In genomic region chr21:9034491-9035200, GRCh38 we compare ENCODE assay signal across 7 cellular contexts.
A peak's percentile ranks its signal among the peaks of the same experiment; 100 is the strongest.
DNase-seq lines count a peak whose midpoint lies in the region; ATAC-seq, FAIRE-seq and TF ChIP-seq lines count a peak whose summit lies in the region.
"Not testable (repeated sequence)": the region's sequence is repeated elsewhere in the genome, so short reads cannot be mapped to it uniquely, and the experiment has no call there.

No MANE protein-coding gene starts in this region.

- H3K9me3 ChIP-seq in RWPE2 (ENCODE audit: severe bottlenecking); kidney (ENCODE audit: control insufficient read depth in 1 of 2, low read length in 2 of 2): not testable (repeated sequence)

- ATAC-seq in RWPE2 (ENCODE audit: low read depth); Right ventricle myocardium inferior: not testable (repeated sequence)

- H3K4me3 ChIP-seq in RWPE2 (ENCODE audit: severe bottlenecking); bronchial epithelial cell (ENCODE audit: low read depth, low read length); kidney (ENCODE audit: low read length in 2 of 2): not testable (repeated sequence)

- DNase-seq in RWPE2 (ENCODE audit: low spot score), result peak; percentile 56
- DNase-seq in activated CD8-positive, alpha-beta memory T cell treated with anti-CD3 and anti-CD28 coated beads for 24 hours, result peak; percentile 65
- DNase-seq in bronchial epithelial cell (ENCODE audit: low read depth), result not testable (repeated sequence)
- DNase-seq in Right ventricle myocardium inferior (ENCODE audit: missing footprints), result peak; percentile 56
- peak; percentile 39 for DNase-seq in kidney
- DNase-seq in mesenteric fat pad (ENCODE audit: low spot score), result peak; percentile 88
- peak; percentile 66 for DNase-seq in posterior vena cava (ENCODE audit: low spot score)

- H3K27ac ChIP-seq in RWPE2 (ENCODE audit: poor library complexity, severe bottlenecking); kidney (ENCODE audit: low read depth in 2 of 2, low read length in 2 of 2): not testable (repeated sequence)

- intact Hi-C loops in Right ventricle myocardium inferior (cut with DNase I); kidney (cut with DNase I); posterior vena cava (cut with DNase I): not testable (repeated sequence)

- H3K36me3 ChIP-seq in RWPE2 (ENCODE audit: low read depth); bronchial epithelial cell (ENCODE audit: control insufficient read depth, insufficient read depth, low read length); kidney (ENCODE audit: control insufficient read depth in 1 of 2, insufficient read depth in 2 of 2, low read length in 2 of 2): not testable (repeated sequence)

- peak; percentile 99 for FAIRE-seq in bronchial epithelial cell (lab: Jason Lieb, UNC)
- FAIRE-seq in kidney (lab: Jason Lieb, UNC), result not testable (repeated sequence)

- H3K4me1 ChIP-seq in RWPE2 (ENCODE audit: insufficient read depth, poor library complexity, severe bottlenecking); kidney (ENCODE audit: control insufficient read depth in 1 of 2, insufficient read depth in 1 of 2, low read depth in 1 of 2, low read length in 2 of 2): not testable (repeated sequence)

- not testable (repeated sequence) for H3K27me3 ChIP-seq in RWPE2 (ENCODE audit: insufficient read depth, poor library complexity, severe bottlenecking); bronchial epithelial cell (ENCODE audit: control insufficient read depth, insufficient read depth, low read length)

- H3K9ac ChIP-seq in kidney (ENCODE audit: low read length in 2 of 2), result not testable (repeated sequence)

- TF ChIP-seq CTCF in RWPE2 (IDR thresholded peaks at IDR 0.05; ENCODE audit: poor library complexity, severe bottlenecking); bronchial epithelial cell (IDR thresholded peaks at IDR 0.05; ENCODE audit: insufficient read depth, low read length, severe bottlenecking); kidney (IDR thresholded peaks at IDR 0.05; ENCODE audit: borderline replicate concordance, extremely low read depth, insufficient read depth): not testable (repeated sequence)
